In the genomic region with DNA sequence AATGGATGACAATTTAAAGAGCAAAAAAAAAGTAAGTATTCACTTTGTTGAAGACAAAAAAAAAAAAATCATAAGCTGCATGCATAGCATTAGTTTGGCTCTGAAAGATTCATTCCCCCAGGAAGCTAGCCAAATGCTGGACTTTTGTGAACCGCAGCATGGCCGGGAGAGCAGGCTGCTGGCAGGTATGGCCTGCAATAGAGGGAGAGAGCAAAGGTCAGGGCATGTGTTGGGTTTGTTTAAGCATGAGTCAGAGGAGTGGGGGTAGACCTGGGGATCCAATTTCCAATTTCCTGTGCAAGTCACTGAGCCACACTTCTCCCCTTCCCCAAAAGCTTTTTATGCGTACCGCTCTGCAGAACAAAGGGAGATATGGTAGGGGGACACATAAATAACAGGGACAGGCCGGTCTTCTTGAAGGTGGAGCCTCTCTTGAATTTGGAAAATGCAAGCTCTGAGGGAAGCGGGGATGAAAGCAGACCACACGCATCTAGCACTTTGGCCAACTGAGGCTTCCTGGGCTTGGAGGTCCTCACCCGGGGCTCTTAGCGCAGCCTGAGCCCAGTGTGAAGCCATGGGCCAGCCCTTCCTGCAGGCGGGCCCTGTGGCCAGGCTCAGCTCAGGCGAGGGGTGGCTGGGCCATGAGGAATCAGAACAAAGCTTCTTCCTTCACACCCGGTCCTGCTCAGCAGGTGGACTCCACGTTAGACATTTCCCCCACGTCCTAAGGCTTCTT, we compare ENCODE assay signal across 8 cellular contexts.
A peak's percentile ranks its signal among the peaks of the same experiment; 100 is the strongest.
DNase-seq lines count a peak whose midpoint lies in the region; ATAC-seq and TF ChIP-seq lines count a peak whose summit lies in the region.

No MANE protein-coding gene starts in this region.

- H3K4me1 ChIP-seq in Peyer's patch = peaks cover 16 to 90% (median 44%) of the 10 kb centered on the region in 4 donors
- peaks cover 51% of the 10 kb centered on the region for H3K4me1 ChIP-seq in psoas muscle
- H3K4me1 ChIP-seq in prostate gland (replicated peaks) = peaks cover 18% of the 10 kb centered on the region

- TF ChIP-seq CTCF in Peyer's patch (IDR thresholded peaks at IDR 0.05) (no peak), epithelial cell of proximal tubule (conservative IDR thresholded peaks at IDR 0.05; ENCODE audit: low read depth, low read length) (no peak), psoas muscle (IDR thresholded peaks at IDR 0.05) (no peak), prostate gland (IDR thresholded peaks at IDR 0.05) (no peak)

- TF ChIP-seq POLR2A in Peyer's patch (IDR thresholded peaks at IDR 0.05) = peak in 1 of 2 donors; percentile 10
- TF ChIP-seq POLR2A in prostate gland (IDR thresholded peaks at IDR 0.05) = no peak

- H3K36me3 ChIP-seq in Peyer's patch (no peaks in the 10 kb centered on the region), psoas muscle (ENCODE audit: insufficient read depth in 1 of 2, low read depth in 1 of 2) (no peaks in the 10 kb centered on the region), prostate gland (no peaks in the 10 kb centered on the region)

- H3K9me3 Mint-ChIP-seq in stimulated activated effector memory CD8-positive, alpha-beta T cell treated with anti-CD3 and anti-CD28 coated beads, Interleukin-12 subunit alpha, Interleukin-12 subunit beta, amount 100 ng/mL, for 72 hours = no peaks in the 10 kb centered on the region

- H3K4me1 Mint-ChIP-seq in stimulated activated effector memory CD8-positive, alpha-beta T cell treated with anti-CD3 and anti-CD28 coated beads, Interleukin-12 subunit alpha, Interleukin-12 subunit beta, amount 100 ng/mL, for 72 hours = peaks cover 70% of the 10 kb centered on the region

- H3K4me3 Mint-ChIP-seq in stimulated activated effector memory CD8-positive, alpha-beta T cell treated with anti-CD3 and anti-CD28 coated beads, Interleukin-12 subunit alpha, Interleukin-12 subunit beta, amount 100 ng/mL, for 72 hours = no peak overlapping the region

- no peak overlapping the region for H3K27ac Mint-ChIP-seq in stimulated activated effector memory CD8-positive, alpha-beta T cell treated with anti-CD3 and anti-CD28 coated beads, Interleukin-12 subunit alpha, Interleukin-12 subunit beta, amount 100 ng/mL, for 72 hours

- H3K27me3 ChIP-seq in Peyer's patch (no peaks in the 10 kb centered on the region), psoas muscle (ENCODE audit: insufficient read depth in 3 of 3, low read length in 2 of 3) (no peaks in the 10 kb centered on the region), prostate gland (replicated peaks; ENCODE audit: insufficient read depth) (no peaks in the 10 kb centered on the region)

- peaks cover 9% of the 10 kb centered on the region for H3K36me3 Mint-ChIP-seq in stimulated activated effector memory CD8-positive, alpha-beta T cell treated with anti-CD3 and anti-CD28 coated beads, Interleukin-12 subunit alpha, Interleukin-12 subunit beta, amount 100 ng/mL, for 72 hours

- peak; percentile 62 to 74 (median 68) for ATAC-seq in psoas muscle
- no peak for ATAC-seq in stimulated activated effector memory CD8-positive, alpha-beta T cell treated with anti-CD3 and anti-CD28 coated beads, Interleukin-12 subunit alpha, Interleukin-12 subunit beta, amount 100 ng/mL, for 72 hours

- WGBS in psoas muscle, 3 donors = 74 to 84% (median 79%) methylated on average over 14 of the region's 14 CpGs
- 83% methylated on average over 14 of the region's 14 CpGs for WGBS in prostate gland

- peak; percentile 56 for DNase-seq in activated CD8-positive, alpha-beta memory T cell treated with anti-CD3 and anti-CD28 coated beads for 24 hours
- DNase-seq in activated CD8-positive, alpha-beta memory T cell treated with anti-CD3 and anti-CD28 coated beads, Interleukin-2, amount 50 U/mL, for 4 hours = no peak
- DNase-seq in Peyer's patch = peak; percentile 14 to 82 (median 71)
- DNase-seq in epithelial cell of proximal tubule (ENCODE audit: low read depth) = peak; percentile 86
- no peak for DNase-seq in psoas muscle
- no peak for DNase-seq in stimulated activated effector memory CD8-positive, alpha-beta T cell treated with anti-CD3 and anti-CD28 coated beads, Interleukin-12 subunit alpha, Interleukin-12 subunit beta, amount 100 ng/mL, for 72 hours (ENCODE audit: low spot score in 2 of 2)
- no peak for DNase-seq in prostate gland (ENCODE audit: low spot score)
- DNase-seq in hypothalamus (lab: John Stamatoyannopoulos, UW) = no peak

- intact Hi-C loops in psoas muscle (cut with DNase I) (loop anchor here in 1 of 2 donors (5.0 kb wide), 1 partner anchor 40 kb away; no protein-coding TSS in a partner anchor), prostate gland (cut with DNase I) (no loop called here)

- H3K9me3 ChIP-seq in Peyer's patch = no peaks in the 10 kb centered on the region
- no peaks in the 10 kb centered on the region for H3K9me3 ChIP-seq in psoas muscle
- no peaks in the 10 kb centered on the region for H3K9me3 ChIP-seq in prostate gland

- H3K27ac ChIP-seq in Peyer's patch = peak overlapping the region; percentile 32 to 97 (median 74)
- H3K27ac ChIP-seq in psoas muscle = peak overlapping the region; percentile 46
- no peak overlapping the region for H3K27ac ChIP-seq in prostate gland

- H3K4me3 ChIP-seq in Peyer's patch = no peak overlapping the region
- H3K4me3 ChIP-seq in epithelial cell of proximal tubule (ENCODE audit: low read depth, low read length) = no peak overlapping the region
- no peak overlapping the region for H3K4me3 ChIP-seq in psoas muscle
- H3K4me3 ChIP-seq in prostate gland = no peak overlapping the region

Comparison
In these comparisons a context has a peak if more than half of its experiments do, and no peak if none do; other contexts are left out.
1. DNase-seq: peak in activated CD8-positive, alpha-beta memory T cell treated with anti-CD3 and anti-CD28 coated beads for 24 hours (single experiment), Peyer's patch (3 of 3) and epithelial cell of proximal tubule (single experiment); none in activated CD8-positive, alpha-beta memory T cell treated with anti-CD3 and anti-CD28 coated beads, Interleukin-2, amount 50 U/mL, for 4 hours (single experiment), psoas muscle (0 of 2), stimulated activated effector memory CD8-positive, alpha-beta T cell treated with anti-CD3 and anti-CD28 coated beads, Interleukin-12 subunit alpha, Interleukin-12 subunit beta, amount 100 ng/mL, for 72 hours (0 of 2), prostate gland (single experiment) and hypothalamus (0 of 51).
2. H3K27ac ChIP-seq: peak in Peyer's patch (4 of 4) and psoas muscle (single experiment); none in prostate gland (0 of 2).